Comparison of ENCODE assay signal across 8 cellular contexts in the genomic region with DNA sequence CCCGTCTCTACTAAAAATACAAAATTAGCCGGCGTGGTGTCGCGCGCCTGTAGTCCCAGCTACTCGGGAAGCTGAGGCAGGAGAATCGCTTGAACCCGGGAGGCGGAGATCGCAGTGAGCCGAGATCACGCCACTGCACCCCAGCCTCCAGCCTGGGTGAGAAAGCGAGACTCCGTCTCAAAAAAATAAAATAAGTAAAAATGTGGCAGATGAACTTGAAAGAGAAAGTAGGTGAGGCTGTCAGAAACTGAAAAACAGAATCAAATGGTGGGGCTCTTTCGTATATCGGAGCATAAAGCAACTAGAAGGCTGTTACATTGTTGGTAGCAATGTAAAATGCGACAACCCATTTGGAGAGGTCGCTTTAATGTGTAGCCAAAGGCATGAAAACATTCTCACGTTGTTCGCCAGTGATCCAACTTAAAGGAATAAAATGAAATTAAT. TPM values are rescaled to one million over a fixed set of nuclear protein-coding genes. Genes with fewer than 3 reads are reported as not detected.
A peak's percentile ranks its signal among the peaks of the same experiment; 100 is the strongest.
DNase-seq lines count a peak whose midpoint lies in the region; ATAC-seq and TF ChIP-seq lines count a peak whose summit lies in the region.

No MANE protein-coding gene starts in this region.

- DNase-seq in SK-MEL-5 (ENCODE audit: low read depth, low spot score) (peak; percentile 4), esophagus muscularis mucosa (ENCODE audit: extremely low spot score) (no peak), osteocyte (ENCODE audit: extremely low spot score, unreplicated experiment) (no peak), NCI-H187 treated with DMSO at 0.1 percent for 48 hours (lab: John Stamatoyannopoulos, UW) (no peak), SW 1271 (lab: John Stamatoyannopoulos, UW) (no peak)

- ATAC-seq in GM21381 (IDR thresholded peaks at IDR 0.05; ENCODE audit: unreplicated experiment) (peak; percentile 2), GM21825 (IDR thresholded peaks at IDR 0.05; ENCODE audit: unreplicated experiment) (no peak)

- 10% methylated on average over 20 of the region's 21 CpGs for WGBS in esophagus muscularis mucosa

- in situ Hi-C loops in SK-MEL-5 (cut with HindIII; ENCODE audit: low pct_unique_long_range_greater_than_20kb, low sequenced_read_pairs), result no loop called here

- H3K9me3 Mint-ChIP-seq in osteocyte (ENCODE audit: unreplicated experiment), result peaks cover 8% of the 10 kb centered on the region

- peaks cover 13% of the 10 kb centered on the region for H3K36me3 Mint-ChIP-seq in osteocyte (ENCODE audit: unreplicated experiment)

- intact Hi-C loops in esophagus muscularis mucosa (cut with DNase I), result no loop called here

- peak overlapping the region; percentile 94 for H3K9ac ChIP-seq in BLaER1

- peaks cover 28% of the 10 kb centered on the region for H3K9me3 ChIP-seq in BLaER1
- peaks cover 0 to 14% (median 10%) of the 10 kb centered on the region in 4 donors for H3K9me3 ChIP-seq in esophagus muscularis mucosa

- H3K27ac ChIP-seq in BLaER1 (peak overlapping the region; percentile 96), esophagus muscularis mucosa (replicated peaks in 1 of 4) (peak overlapping the region; percentile 88 to 97 (median 90))

- H3K36me3 ChIP-seq in BLaER1 (peaks cover 27% of the 10 kb centered on the region), esophagus muscularis mucosa (peaks cover 3 to 20% (median 14%) of the 10 kb centered on the region in 4 donors)

- H3K4me3 Mint-ChIP-seq in osteocyte (ENCODE audit: unreplicated experiment), result peak overlapping the region; percentile 97

- no peaks in the 10 kb centered on the region for H3K27me3 ChIP-seq in BLaER1
- H3K27me3 ChIP-seq in esophagus muscularis mucosa, result no peaks in the 10 kb centered on the region

- peak overlapping the region; percentile 87 for H3K4me2 ChIP-seq in BLaER1

- H4K20me1 ChIP-seq in BLaER1, result peaks cover 41% of the 10 kb centered on the region

- no peak for TF ChIP-seq CTCF in esophagus muscularis mucosa (IDR thresholded peaks at IDR 0.05)
- no peak for TF ChIP-seq CTCF in osteocyte (IDR thresholded peaks at IDR 0.05)

- peaks cover 37% of the 10 kb centered on the region for H3K4me1 Mint-ChIP-seq in osteocyte (ENCODE audit: unreplicated experiment)

- no peak for TF ChIP-seq POLR2A in esophagus muscularis mucosa (IDR thresholded peaks at IDR 0.05; ENCODE audit: low read depth)

- H3K4me1 ChIP-seq in BLaER1, result peaks cover 34% of the 10 kb centered on the region
- peaks cover 30 to 43% (median 33%) of the 10 kb centered on the region in 4 donors for H3K4me1 ChIP-seq in esophagus muscularis mucosa

- no peaks in the 10 kb centered on the region for H3K27me3 Mint-ChIP-seq in osteocyte (ENCODE audit: unreplicated experiment)

- H3K4me3 ChIP-seq in BLaER1 (peak overlapping the region; percentile 93), esophagus muscularis mucosa (peak overlapping the region; percentile 74 to 82 (median 77))

- TF ChIP-seq EP300 in esophagus muscularis mucosa (IDR thresholded peaks at IDR 0.05), result no peak

- H3K27ac Mint-ChIP-seq in osteocyte (ENCODE audit: unreplicated experiment), result peak overlapping the region; percentile 98

RNA-seq across cellular contexts. Expression of gene CCNT1, which starts 0.8 kb away (rescaled TPM):
- 51.4 and 52.1 TPM in 2 replicates for total RNA-seq in SK-MEL-5 (2014; rRNA removed; shearing (Covaris generic))
- 15.6 and 23.5 TPM in 2 replicates for polyA plus RNA-seq in SK-MEL-5 (2015; cell fraction: cytosol; rRNA removed)
- 92.2 and 113 TPM in 2 replicates for polyA plus RNA-seq in SK-MEL-5 (2015; cell fraction: nucleus; rRNA removed)
- total RNA-seq in esophagus muscularis mucosa, result 10 to 100 TPM; 18.8 to 22.0 (median 19.8) TPM
- total RNA-seq in osteocyte, result 32.9 and 33.8 TPM in 2 replicates

RNA-seq across cellular contexts. Expression of gene KANSL2, which starts 35.2 kb away (rescaled TPM):
- total RNA-seq in SK-MEL-5 (2014; rRNA removed; shearing (Covaris generic)), result 46.4 and 55.6 TPM in 2 replicates
- polyA plus RNA-seq in SK-MEL-5 (2015; cell fraction: cytosol; rRNA removed), result 36.6 and 37.1 TPM in 2 replicates
- 127 and 175 TPM in 2 replicates for polyA plus RNA-seq in SK-MEL-5 (2015; cell fraction: nucleus; rRNA removed)
- total RNA-seq in esophagus muscularis mucosa, result 10 to 100 TPM; 41.3 to 58.8 (median 43.4) TPM
- 26.3 and 31.0 TPM in 2 replicates for total RNA-seq in osteocyte
